ENCODE assay signal across 1 cellular context in genomic region chr1:99758686-99759528, GRCh38.
TF ChIP-seq lines count a peak whose summit lies in the region.

No MANE protein-coding gene starts in this region.

TF ChIP-seq in liver, 16 proteins besides CTCF, POLR2A, EP300 and RAD21 (continued from another document):
- TF ChIP-seq REST (IDR thresholded peaks at IDR 0.05), result peak; percentile 16
